Comparison of ENCODE assay signal across 10 cellular contexts in genomic region chr18:56257215-56257614, GRCh38.
DNase-seq lines count a peak whose midpoint lies in the region; ATAC-seq and TF ChIP-seq lines count a peak whose summit lies in the region.
"Had no signal": no experiment of that assay in that cellular context is flagged by ENCODE, and none has a peak within 500 bp of the region (broad histone marks: within the 10 kb centered on the region; RNA-seq: fewer than 3 reads in every experiment).

No MANE protein-coding gene starts in this region.

- ATAC-seq in HG03520 (IDR thresholded peaks at IDR 0.05; ENCODE audit: unreplicated experiment) = peak; percentile 95

- no peak overlapping the region for H3K27ac Mint-ChIP-seq in CD8-positive, alpha-beta memory T cell

- CTCF ChIA-PET in CD8-positive, alpha-beta memory T cell (lab: Charles Lee) = no interaction called here

- H3K4me3 Mint-ChIP-seq in CD8-positive, alpha-beta memory T cell = no peak overlapping the region

- H3K27ac ChIP-seq in CD8-positive, alpha-beta memory T cell (ENCODE audit: low read depth, low read length) = no peak overlapping the region
- H3K27ac ChIP-seq: cardiac muscle cell had no signal

- H3K27me3 ChIP-seq in CD8-positive, alpha-beta memory T cell (ENCODE audit: insufficient read depth, low read length, poor library complexity, severe bottlenecking) = no peaks in the 10 kb centered on the region
- H3K27me3 ChIP-seq: cardiac muscle cell had no signal

- H3K4me1 ChIP-seq in CD8-positive, alpha-beta memory T cell (ENCODE audit: insufficient read depth, low read length) = no peaks in the 10 kb centered on the region

- H3K9me3 Mint-ChIP-seq in CD8-positive, alpha-beta memory T cell = peaks cover 0 to 11% (median 0%) of the 10 kb centered on the region in 5 donors

- no peaks in the 10 kb centered on the region for H3K27me3 Mint-ChIP-seq in CD8-positive, alpha-beta memory T cell

- POLR2A ChIA-PET in CD8-positive, alpha-beta memory T cell (lab: Charles Lee) = no interaction called here

- H3K4me3 ChIP-seq in AG10803 (ENCODE audit: low read length) (no peak overlapping the region), epithelial cell of esophagus (ENCODE audit: low read length) (no peak overlapping the region)
- no peak overlapping the region for H3K4me3 ChIP-seq in CD8-positive, alpha-beta memory T cell (ENCODE audit: low read length)
- H3K4me3 ChIP-seq: cardiac muscle cell had no signal

- H3K4me1 Mint-ChIP-seq in CD8-positive, alpha-beta memory T cell = no peaks in the 10 kb centered on the region

- DNase-seq in AG10803 (ENCODE audit: low read depth) (peak; percentile 86), GM20000 (ENCODE audit: low spot score) (peak; percentile 20), epithelial cell of esophagus (ENCODE audit: low read depth) (peak; percentile 32), T1000 (lab: John Stamatoyannopoulos, UW) (no peak), NCI-H2171 treated with DMSO at 0.1 percent for 48 hours (lab: John Stamatoyannopoulos, UW) (no peak), T-helper 1 cell (no peak)
- no peak for DNase-seq in CD8-positive, alpha-beta memory T cell
- DNase-seq: right cardiac atrium had no signal

- H3K36me3 Mint-ChIP-seq in CD8-positive, alpha-beta memory T cell = peaks cover 0 to 2% (median 0%) of the 10 kb centered on the region in 3 donors

- TF ChIP-seq CTCF in AG10803 (conservative IDR thresholded peaks at IDR 0.05; ENCODE audit: low read length) (peak; percentile 23), GM20000 (IDR thresholded peaks at IDR 0.05; ENCODE audit: extremely low read depth, missing control alignments) (no peak), epithelial cell of esophagus (IDR thresholded peaks at IDR 0.05; ENCODE audit: insufficient read depth, low read depth, low read length, missing control alignments) (no peak)

- H3K36me3 ChIP-seq in CD8-positive, alpha-beta memory T cell (ENCODE audit: insufficient read depth, low read length) = no peaks in the 10 kb centered on the region
- H3K36me3 ChIP-seq: cardiac muscle cell had no signal

- no peaks in the 10 kb centered on the region for H3K9me3 ChIP-seq in CD8-positive, alpha-beta memory T cell (ENCODE audit: low read length)

Comparison
In these comparisons a context has a peak if more than half of its experiments do, and no peak if none do; other contexts are left out.
1. DNase-seq: peak in AG10803 (single experiment), GM20000 (single experiment) and epithelial cell of esophagus (single experiment); none in T1000 (single experiment), NCI-H2171 treated with DMSO at 0.1 percent for 48 hours (single experiment), T-helper 1 cell (0 of 5) and CD8-positive, alpha-beta memory T cell (0 of 5).